Comparison of ENCODE assay signal across 10 cellular contexts in the genomic region with DNA sequence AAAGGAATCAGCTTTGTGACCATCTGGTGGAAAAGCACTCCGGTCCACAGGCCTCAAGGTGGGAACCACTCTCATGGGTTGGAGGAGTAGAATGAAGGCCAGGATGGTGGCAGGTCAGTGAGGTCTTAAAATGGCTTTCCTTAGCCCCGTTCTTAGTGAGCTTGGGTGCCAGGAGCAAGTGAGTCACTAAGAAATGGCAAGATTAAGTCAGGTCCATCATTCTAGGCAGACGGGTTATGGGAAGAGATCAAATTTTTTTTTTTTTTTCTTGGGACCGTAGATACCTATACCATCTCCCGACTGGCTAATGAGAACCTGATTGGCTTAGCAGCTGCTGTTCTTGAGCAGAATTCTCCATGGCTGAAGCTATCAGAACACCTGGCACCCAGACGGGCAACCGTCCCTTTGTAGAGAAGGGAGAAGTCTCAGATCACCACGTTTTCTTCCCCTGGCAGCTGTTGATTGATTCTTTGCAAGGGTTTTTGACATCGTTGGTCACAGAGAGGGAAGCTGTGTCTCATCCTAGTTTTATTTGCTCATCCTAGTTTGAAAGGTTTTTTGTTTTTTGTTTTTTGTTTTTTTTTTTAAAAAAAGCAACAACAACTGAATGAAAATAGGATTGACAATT.
A peak's percentile ranks its signal among the peaks of the same experiment; 100 is the strongest.
DNase-seq lines count a peak whose midpoint lies in the region; ATAC-seq and TF ChIP-seq lines count a peak whose summit lies in the region.
"Had no signal": no experiment of that assay in that cellular context is flagged by ENCODE, and none has a peak within 500 bp of the region (broad histone marks: within the 10 kb centered on the region; RNA-seq: fewer than 3 reads in every experiment).

No MANE protein-coding gene starts in this region.

- ATAC-seq in HCT116 (no peak), HG03039 (IDR thresholded peaks at IDR 0.05; ENCODE audit: unreplicated experiment) (no peak), HG03045 (IDR thresholded peaks at IDR 0.05; ENCODE audit: unreplicated experiment) (no peak), GM21447 (IDR thresholded peaks at IDR 0.05; ENCODE audit: unreplicated experiment) (no peak)

- H3K4me1 Mint-ChIP-seq in endothelial cell (ENCODE audit: unreplicated experiment): peaks cover 13% of the 10 kb centered on the region

- H3K27me3 ChIP-seq in HCT116 (ENCODE audit: insufficient read depth, low read length): no peaks in the 10 kb centered on the region

- H3K4me3 ChIP-seq in HCT116 (replicated peaks in 1 of 2; ENCODE audit: low read depth in 1 of 2, low read length in 2 of 2): no peak overlapping the region

- H3K36me3 Mint-ChIP-seq in endothelial cell (ENCODE audit: low read depth, unreplicated experiment): peaks cover 6% of the 10 kb centered on the region

- H3K9me2 ChIP-seq in HCT116 (ENCODE audit: insufficient read depth): no peaks in the 10 kb centered on the region

- H3K27ac Mint-ChIP-seq in endothelial cell (ENCODE audit: unreplicated experiment): peak overlapping the region; percentile 20
- H3K27ac Mint-ChIP-seq: activated CD4-positive, alpha-beta memory T cell treated with anti-CD3 and anti-CD28 coated beads, Interleukin-2, amount 10 ng/mL, durations not matched to agents 7 days and 5 days; activated naive CD8-positive, alpha-beta T cell treated with anti-CD3 and anti-CD28 coated beads, Interleukin-2, amount 10 ng/mL, durations not matched to agents 7 days and 5 days had no signal

- H3K36me3 ChIP-seq in HCT116 (ENCODE audit: control insufficient read depth in 1 of 2, insufficient read depth in 2 of 2, low read length in 2 of 2): peaks cover 0 to 7% of the 10 kb centered on the region in 2 experiments; a peak in 1 of 4 replicates

- intact Hi-C loops in HCT116 (cut with micrococcal nuclease): no loop called here

- H4K20me1 ChIP-seq in HCT116 (ENCODE audit: insufficient read depth): no peaks in the 10 kb centered on the region

- POLR2A ChIA-PET in HCT116 (lab: Charles Lee): no interaction called here

- peaks cover 17 to 42% of the 10 kb centered on the region in 2 experiments for H3K4me1 ChIP-seq in HCT116 (ENCODE audit: control insufficient read depth in 1 of 2, insufficient read depth in 2 of 2, low read length in 2 of 2)

- BruUV-seq in HCT116 (replicated peaks; lab: Mats Ljungman, UMichigan): no TSS peak

- no peaks in the 10 kb centered on the region for H3K79me2 ChIP-seq in HCT116 (ENCODE audit: insufficient read depth, low read length)

- peak overlapping the region; percentile 13; the same call in 1 of the 2 replicates for H3K27ac ChIP-seq in HCT116 (ENCODE audit: low read depth, low read length)

- no peak for TF ChIP-seq POLR2A in HCT116 (IDR thresholded peaks at IDR 0.05; ENCODE audit: borderline replicate concordance, extremely low read depth, insufficient read depth, insufficient read length)

- H3K9me3 Mint-ChIP-seq in endothelial cell (ENCODE audit: unreplicated experiment): no peaks in the 10 kb centered on the region
- H3K9me3 Mint-ChIP-seq: activated CD4-positive, alpha-beta memory T cell treated with anti-CD3 and anti-CD28 coated beads, Interleukin-2, amount 10 ng/mL, durations not matched to agents 7 days and 5 days; activated naive CD8-positive, alpha-beta T cell treated with anti-CD3 and anti-CD28 coated beads, Interleukin-2, amount 10 ng/mL, durations not matched to agents 7 days and 5 days had no signal

- H3K27me3 Mint-ChIP-seq in endothelial cell (ENCODE audit: unreplicated experiment): no peaks in the 10 kb centered on the region
- H3K27me3 Mint-ChIP-seq: activated CD4-positive, alpha-beta memory T cell treated with anti-CD3 and anti-CD28 coated beads, Interleukin-2, amount 10 ng/mL, durations not matched to agents 7 days and 5 days had no signal

- no peak overlapping the region for H3K4me3 Mint-ChIP-seq in endothelial cell (ENCODE audit: unreplicated experiment)
- H3K4me3 Mint-ChIP-seq: activated CD4-positive, alpha-beta memory T cell treated with anti-CD3 and anti-CD28 coated beads, Interleukin-2, amount 10 ng/mL, durations not matched to agents 7 days and 5 days; activated naive CD8-positive, alpha-beta T cell treated with anti-CD3 and anti-CD28 coated beads, Interleukin-2, amount 10 ng/mL, durations not matched to agents 7 days and 5 days had no signal

- no peak for TF ChIP-seq CTCF in HCT116 (IDR thresholded peaks at IDR 0.05 in 2 of 3, conservative IDR thresholded peaks at IDR 0.05 in 1 of 3; ENCODE audit: borderline replicate concordance in 1 of 3, insufficient read depth in 1 of 3, low read depth in 2 of 3, low read length in 2 of 3)
- no peak for TF ChIP-seq CTCF in endothelial cell (IDR thresholded peaks at IDR 0.05; ENCODE audit: unreplicated experiment)

- DNase-seq in HCT116 (ENCODE audit: low read depth, low spot score) (no peak), NCI-H524 (lab: John Stamatoyannopoulos, UW) (peak; percentile 80 to 90), endothelial cell (ENCODE audit: low spot score) (no peak), retina (peak; percentile 20)
- DNase-seq in stimulated activated naive CD4-positive, alpha-beta T cell treated with Interleukin-2 at 50 U/mL for 16 hours (lab: John Stamatoyannopoulos, UW): no peak
- DNase-seq: activated CD4-positive, alpha-beta memory T cell treated with anti-CD3 and anti-CD28 coated beads, Interleukin-2, amount 10 ng/mL, durations not matched to agents 7 days and 5 days; activated naive CD8-positive, alpha-beta T cell treated with anti-CD3 and anti-CD28 coated beads, Interleukin-2, amount 10 ng/mL, durations not matched to agents 7 days and 5 days had no signal

- H3K9me3 ChIP-seq in HCT116 (ENCODE audit: control insufficient read depth in 1 of 2, insufficient read depth in 1 of 2, low read depth in 1 of 2, low read length in 2 of 2): no peaks in the 10 kb centered on the region

- no peak overlapping the region for H2AFZ ChIP-seq in HCT116 (ENCODE audit: low read depth, low read length, poor library complexity, severe bottlenecking)

- CTCF ChIA-PET in HCT116 (lab: Charles Lee): no interaction called here

- TF ChIP-seq RAD21 in HCT116 (IDR thresholded peaks at IDR 0.05; ENCODE audit: low read depth): no peak

- H3K9ac ChIP-seq in HCT116 (ENCODE audit: low read length): no peak overlapping the region

- no peak overlapping the region for H3K4me2 ChIP-seq in HCT116 (ENCODE audit: low read length)

- RAD21 ChIA-PET in HCT116 (lab: Charles Lee; ENCODE audit: low non-redundant PET in 1 of 2, low total read pairs in 2 of 2, uncharacterized antibody in 2 of 2, unreplicated experiment in 2 of 2): no interaction called here

TF ChIP-seq in HCT116, 20 proteins besides CTCF, POLR2A, EP300 and RAD21:
- no peak for TF ChIP-seq ZFX (IDR thresholded peaks at IDR 0.05)
- no peak for TF ChIP-seq YY1 (IDR thresholded peaks at IDR 0.05; ENCODE audit: extremely low read depth, insufficient replicate concordance, low read depth, low read length)
- TF ChIP-seq, protein P1, sequence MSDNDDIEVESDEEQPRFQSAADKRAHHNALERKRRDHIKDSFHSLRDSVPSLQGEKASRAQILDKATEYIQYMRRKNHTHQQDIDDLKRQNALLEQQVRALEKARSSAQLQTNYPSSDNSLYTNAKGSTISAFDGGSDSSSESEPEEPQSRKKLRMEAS (IDR thresholded peaks at IDR 0.05): no peak
- TF ChIP-seq SRF (IDR thresholded peaks at IDR 0.05; ENCODE audit: low read depth): no peak
- TF ChIP-seq, protein P2, sequence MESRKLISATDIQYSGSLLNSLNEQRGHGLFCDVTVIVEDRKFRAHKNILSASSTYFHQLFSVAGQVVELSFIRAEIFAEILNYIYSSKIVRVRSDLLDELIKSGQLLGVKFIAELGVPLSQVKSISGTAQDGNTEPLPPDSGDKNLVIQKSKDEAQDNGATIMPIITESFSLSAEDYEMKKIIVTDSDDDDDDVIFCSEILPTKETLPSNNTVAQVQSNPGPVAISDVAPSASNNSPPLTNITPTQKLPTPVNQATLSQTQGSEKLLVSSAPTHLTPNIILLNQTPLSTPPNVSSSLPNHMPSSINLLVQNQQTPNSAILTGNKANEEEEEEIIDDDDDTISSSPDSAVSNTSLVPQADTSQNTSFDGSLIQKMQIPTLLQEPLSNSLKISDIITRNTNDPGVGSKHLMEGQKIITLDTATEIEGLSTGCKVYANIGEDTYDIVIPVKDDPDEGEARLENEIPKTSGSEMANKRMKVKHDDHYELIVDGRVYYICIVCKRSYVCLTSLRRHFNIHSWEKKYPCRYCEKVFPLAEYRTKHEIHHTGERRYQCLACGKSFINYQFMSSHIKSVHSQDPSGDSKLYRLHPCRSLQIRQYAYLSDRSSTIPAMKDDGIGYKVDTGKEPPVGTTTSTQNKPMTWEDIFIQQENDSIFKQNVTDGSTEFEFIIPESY (IDR thresholded peaks at IDR 0.05; ENCODE audit: extremely low read depth, insufficient replicate concordance, low read length): no peak
TF ChIP-seq in HCT116: peak in this region for 0.

Comparison
In these comparisons a context has a peak if more than half of its experiments do, and no peak if none do; other contexts are left out.
1. DNase-seq: peak in NCI-H524 (2 of 2) and retina (single experiment); none in HCT116 (single experiment), endothelial cell (single experiment) and stimulated activated naive CD4-positive, alpha-beta T cell treated with Interleukin-2 at 50 U/mL for 16 hours (single experiment).